Comparison of ENCODE assay signal across 1 cellular context in the genomic region with DNA sequence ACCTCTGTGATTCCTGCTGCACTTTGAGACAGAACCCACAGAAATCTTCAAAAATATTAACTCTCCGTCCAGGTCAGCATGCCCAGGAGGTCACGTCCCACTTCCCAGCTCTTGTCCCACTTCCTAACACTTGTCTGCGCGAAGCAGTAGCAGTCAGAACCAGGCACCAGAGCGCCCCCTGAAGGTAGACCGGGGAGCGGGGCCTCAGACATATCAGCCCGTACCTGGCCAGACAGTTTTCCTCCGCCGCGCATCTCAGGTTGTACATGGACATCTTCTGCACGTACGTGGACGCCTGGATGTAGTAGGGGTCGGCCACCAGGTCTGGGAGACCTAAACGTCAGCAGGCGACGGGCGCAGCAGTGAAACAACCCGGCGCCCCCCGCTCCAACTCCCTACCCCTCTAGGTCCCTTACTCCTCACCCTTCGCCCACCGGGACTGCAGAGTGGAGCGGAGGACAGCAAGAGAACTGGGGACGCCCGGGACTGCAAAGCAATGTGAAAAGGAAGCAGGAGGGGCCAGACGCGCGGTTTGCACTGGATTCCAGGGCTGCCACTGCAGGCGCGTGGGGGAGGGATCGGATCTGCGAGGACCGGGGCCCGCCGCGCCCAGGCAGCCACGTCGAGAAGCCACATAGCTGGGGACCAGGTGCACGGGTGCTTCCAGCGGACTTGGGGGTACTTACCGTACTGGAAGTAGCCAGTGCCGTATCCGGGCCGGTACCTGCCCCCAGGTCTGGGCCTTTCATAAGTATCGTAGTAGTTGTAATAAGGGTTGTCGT.
A peak's percentile ranks its signal among the peaks of the same experiment; 100 is the strongest.
TF ChIP-seq lines count a peak whose summit lies in the region.

No MANE protein-coding gene starts in this region.

TF ChIP-seq in HEK293, 187 proteins besides CTCF, POLR2A, EP300 and RAD21 (continued from another document):
- TF ChIP-seq, protein P1, sequence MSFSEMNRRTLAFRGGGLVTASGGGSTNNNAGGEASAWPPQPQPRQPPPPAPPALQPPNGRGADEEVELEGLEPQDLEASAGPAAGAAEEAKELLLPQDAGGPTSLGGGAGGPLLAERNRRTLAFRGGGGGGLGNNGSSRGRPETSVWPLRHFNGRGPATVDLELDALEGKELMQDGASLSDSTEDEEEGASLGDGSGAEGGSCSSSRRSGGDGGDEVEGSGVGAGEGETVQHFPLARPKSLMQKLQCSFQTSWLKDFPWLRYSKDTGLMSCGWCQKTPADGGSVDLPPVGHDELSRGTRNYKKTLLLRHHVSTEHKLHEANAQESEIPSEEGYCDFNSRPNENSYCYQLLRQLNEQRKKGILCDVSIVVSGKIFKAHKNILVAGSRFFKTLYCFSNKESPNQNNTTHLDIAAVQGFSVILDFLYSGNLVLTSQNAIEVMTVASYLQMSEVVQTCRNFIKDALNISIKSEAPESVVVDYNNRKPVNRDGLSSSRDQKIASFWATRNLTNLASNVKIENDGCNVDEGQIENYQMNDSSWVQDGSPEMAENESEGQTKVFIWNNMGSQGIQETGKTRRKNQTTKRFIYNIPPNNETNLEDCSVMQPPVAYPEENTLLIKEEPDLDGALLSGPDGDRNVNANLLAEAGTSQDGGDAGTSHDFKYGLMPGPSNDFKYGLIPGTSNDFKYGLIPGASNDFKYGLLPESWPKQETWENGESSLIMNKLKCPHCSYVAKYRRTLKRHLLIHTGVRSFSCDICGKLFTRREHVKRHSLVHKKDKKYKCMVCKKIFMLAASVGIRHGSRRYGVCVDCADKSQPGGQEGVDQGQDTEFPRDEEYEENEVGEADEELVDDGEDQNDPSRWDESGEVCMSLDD (tag by site-specific recombination; IDR thresholded peaks at IDR 0.05): peak; percentile 30; the same call in 1 of the 2 replicates
- TF ChIP-seq GLIS1 (tag by site-specific recombination; IDR thresholded peaks at IDR 0.05): no peak
- no peak for TF ChIP-seq ZNF404 (tag by site-specific recombination; IDR thresholded peaks at IDR 0.05)
- TF ChIP-seq ZIC2 (tag by site-specific recombination; IDR thresholded peaks at IDR 0.05): no peak
- TF ChIP-seq ZNF600 (tag by site-specific recombination; IDR thresholded peaks at IDR 0.05): 0 out of 2 replicates have a peak, but pooled peaks have one; percentile 54
- TF ChIP-seq, protein P2, sequence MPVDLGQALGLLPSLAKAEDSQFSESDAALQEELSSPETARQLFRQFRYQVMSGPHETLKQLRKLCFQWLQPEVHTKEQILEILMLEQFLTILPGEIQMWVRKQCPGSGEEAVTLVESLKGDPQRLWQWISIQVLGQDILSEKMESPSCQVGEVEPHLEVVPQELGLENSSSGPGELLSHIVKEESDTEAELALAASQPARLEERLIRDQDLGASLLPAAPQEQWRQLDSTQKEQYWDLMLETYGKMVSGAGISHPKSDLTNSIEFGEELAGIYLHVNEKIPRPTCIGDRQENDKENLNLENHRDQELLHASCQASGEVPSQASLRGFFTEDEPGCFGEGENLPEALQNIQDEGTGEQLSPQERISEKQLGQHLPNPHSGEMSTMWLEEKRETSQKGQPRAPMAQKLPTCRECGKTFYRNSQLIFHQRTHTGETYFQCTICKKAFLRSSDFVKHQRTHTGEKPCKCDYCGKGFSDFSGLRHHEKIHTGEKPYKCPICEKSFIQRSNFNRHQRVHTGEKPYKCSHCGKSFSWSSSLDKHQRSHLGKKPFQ (tag by site-specific recombination; IDR thresholded peaks at IDR 0.05): no peak
- TF ChIP-seq GLI2 (tag by site-specific recombination; IDR thresholded peaks at IDR 0.05; ENCODE audit: borderline replicate concordance, low read depth): no peak
- no peak for TF ChIP-seq HOXD13 (CRISPR knock-in tag; IDR thresholded peaks at IDR 0.05; ENCODE audit: borderline replicate concordance)
- no peak for TF ChIP-seq ZNF221 (tag by site-specific recombination; IDR thresholded peaks at IDR 0.05; ENCODE audit: borderline replicate concordance)
- no peak for TF ChIP-seq ZNF677 (tag by site-specific recombination; IDR thresholded peaks at IDR 0.05)
- no peak for TF ChIP-seq REPIN1 (tag by site-specific recombination; IDR thresholded peaks at IDR 0.05; ENCODE audit: low read depth)
